1 cellular context compared by ENCODE assay signal in the genomic region with DNA sequence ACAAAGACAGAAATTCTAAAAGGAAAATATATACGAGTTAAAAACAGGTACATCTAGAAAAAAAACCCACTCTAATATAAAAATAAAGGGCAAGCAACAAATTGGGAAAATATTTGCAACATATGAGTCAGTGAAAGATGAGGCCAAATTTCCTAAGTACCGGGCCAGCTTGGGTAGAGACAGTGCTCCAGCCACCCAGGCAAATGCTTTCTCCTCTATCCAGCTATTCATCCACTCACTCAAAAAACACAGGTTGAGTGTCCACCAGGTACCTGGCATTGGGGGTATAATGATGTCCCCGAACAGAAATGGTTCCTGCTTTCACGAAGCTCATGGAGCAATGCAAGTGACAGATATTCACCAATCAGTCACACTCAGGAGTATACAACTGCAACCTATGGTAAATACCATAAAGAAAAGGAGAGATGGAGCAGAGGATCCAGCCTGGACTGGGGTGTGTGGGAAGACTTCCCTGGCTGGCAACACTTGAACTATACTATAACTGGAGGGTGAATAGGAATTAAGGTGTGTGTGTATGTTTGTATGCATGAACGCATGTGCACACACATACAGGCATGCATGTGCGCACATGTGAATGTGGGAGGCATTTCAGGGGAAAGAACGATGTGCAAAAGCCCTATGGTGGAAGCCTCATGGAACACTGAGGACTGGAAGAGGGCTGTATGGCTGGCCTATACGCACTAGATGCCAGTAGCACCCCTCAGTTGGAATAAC.
TF ChIP-seq lines count a peak whose summit lies in the region.

No MANE protein-coding gene starts in this region.

TF ChIP-seq in SK-N-SH, 30 proteins besides CTCF, POLR2A, EP300 and RAD21 (continued from another document):
- TF ChIP-seq, protein P1, sequence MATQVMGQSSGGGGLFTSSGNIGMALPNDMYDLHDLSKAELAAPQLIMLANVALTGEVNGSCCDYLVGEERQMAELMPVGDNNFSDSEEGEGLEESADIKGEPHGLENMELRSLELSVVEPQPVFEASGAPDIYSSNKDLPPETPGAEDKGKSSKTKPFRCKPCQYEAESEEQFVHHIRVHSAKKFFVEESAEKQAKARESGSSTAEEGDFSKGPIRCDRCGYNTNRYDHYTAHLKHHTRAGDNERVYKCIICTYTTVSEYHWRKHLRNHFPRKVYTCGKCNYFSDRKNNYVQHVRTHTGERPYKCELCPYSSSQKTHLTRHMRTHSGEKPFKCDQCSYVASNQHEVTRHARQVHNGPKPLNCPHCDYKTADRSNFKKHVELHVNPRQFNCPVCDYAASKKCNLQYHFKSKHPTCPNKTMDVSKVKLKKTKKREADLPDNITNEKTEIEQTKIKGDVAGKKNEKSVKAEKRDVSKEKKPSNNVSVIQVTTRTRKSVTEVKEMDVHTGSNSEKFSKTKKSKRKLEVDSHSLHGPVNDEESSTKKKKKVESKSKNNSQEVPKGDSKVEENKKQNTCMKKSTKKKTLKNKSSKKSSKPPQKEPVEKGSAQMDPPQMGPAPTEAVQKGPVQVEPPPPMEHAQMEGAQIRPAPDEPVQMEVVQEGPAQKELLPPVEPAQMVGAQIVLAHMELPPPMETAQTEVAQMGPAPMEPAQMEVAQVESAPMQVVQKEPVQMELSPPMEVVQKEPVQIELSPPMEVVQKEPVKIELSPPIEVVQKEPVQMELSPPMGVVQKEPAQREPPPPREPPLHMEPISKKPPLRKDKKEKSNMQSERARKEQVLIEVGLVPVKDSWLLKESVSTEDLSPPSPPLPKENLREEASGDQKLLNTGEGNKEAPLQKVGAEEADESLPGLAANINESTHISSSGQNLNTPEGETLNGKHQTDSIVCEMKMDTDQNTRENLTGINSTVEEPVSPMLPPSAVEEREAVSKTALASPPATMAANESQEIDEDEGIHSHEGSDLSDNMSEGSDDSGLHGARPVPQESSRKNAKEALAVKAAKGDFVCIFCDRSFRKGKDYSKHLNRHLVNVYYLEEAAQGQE (IDR thresholded peaks at IDR 0.05; ENCODE audit: low read depth, low read length) = no peak
- no peak for TF ChIP-seq FOXJ3 (CRISPR knock-in tag; IDR thresholded peaks at IDR 0.05)
- no peak for TF ChIP-seq SMC3 (IDR thresholded peaks at IDR 0.05; ENCODE audit: low read depth, low read length)
- TF ChIP-seq, protein P2, sequence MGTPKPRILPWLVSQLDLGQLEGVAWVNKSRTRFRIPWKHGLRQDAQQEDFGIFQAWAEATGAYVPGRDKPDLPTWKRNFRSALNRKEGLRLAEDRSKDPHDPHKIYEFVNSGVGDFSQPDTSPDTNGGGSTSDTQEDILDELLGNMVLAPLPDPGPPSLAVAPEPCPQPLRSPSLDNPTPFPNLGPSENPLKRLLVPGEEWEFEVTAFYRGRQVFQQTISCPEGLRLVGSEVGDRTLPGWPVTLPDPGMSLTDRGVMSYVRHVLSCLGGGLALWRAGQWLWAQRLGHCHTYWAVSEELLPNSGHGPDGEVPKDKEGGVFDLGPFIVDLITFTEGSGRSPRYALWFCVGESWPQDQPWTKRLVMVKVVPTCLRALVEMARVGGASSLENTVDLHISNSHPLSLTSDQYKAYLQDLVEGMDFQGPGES (IDR thresholded peaks at IDR 0.05; ENCODE audit: low read depth, low read length) = no peak
- TF ChIP-seq, protein P3, sequence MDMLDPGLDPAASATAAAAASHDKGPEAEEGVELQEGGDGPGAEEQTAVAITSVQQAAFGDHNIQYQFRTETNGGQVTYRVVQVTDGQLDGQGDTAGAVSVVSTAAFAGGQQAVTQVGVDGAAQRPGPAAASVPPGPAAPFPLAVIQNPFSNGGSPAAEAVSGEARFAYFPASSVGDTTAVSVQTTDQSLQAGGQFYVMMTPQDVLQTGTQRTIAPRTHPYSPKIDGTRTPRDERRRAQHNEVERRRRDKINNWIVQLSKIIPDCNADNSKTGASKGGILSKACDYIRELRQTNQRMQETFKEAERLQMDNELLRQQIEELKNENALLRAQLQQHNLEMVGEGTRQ (IDR thresholded peaks at IDR 0.05; ENCODE audit: borderline replicate concordance, low read depth, low read length) = no peak
- TF ChIP-seq, protein P4, sequence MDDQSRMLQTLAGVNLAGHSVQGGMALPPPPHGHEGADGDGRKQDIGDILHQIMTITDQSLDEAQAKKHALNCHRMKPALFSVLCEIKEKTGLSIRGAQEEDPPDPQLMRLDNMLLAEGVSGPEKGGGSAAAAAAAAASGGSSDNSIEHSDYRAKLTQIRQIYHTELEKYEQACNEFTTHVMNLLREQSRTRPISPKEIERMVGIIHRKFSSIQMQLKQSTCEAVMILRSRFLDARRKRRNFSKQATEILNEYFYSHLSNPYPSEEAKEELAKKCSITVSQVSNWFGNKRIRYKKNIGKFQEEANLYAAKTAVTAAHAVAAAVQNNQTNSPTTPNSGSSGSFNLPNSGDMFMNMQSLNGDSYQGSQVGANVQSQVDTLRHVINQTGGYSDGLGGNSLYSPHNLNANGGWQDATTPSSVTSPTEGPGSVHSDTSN (IDR thresholded peaks at IDR 0.05) = no peak
- TF ChIP-seq RXRA (IDR thresholded peaks at IDR 0.05; ENCODE audit: borderline replicate concordance, low read depth) = no peak
- no peak for TF ChIP-seq FOXM1 (IDR thresholded peaks at IDR 0.05; ENCODE audit: low read depth)
- no peak for TF ChIP-seq GABPA (IDR thresholded peaks at IDR 0.05; ENCODE audit: low read depth)
- no peak for TF ChIP-seq CHD2 (IDR thresholded peaks at IDR 0.05; ENCODE audit: low read length, partially characterized antibody)
- TF ChIP-seq JUND (IDR thresholded peaks at IDR 0.05) = no peak
- no peak for TF ChIP-seq TCF12 (IDR thresholded peaks at IDR 0.05)
- no peak for TF ChIP-seq RFX5 (IDR thresholded peaks at IDR 0.05; ENCODE audit: low read length)
- TF ChIP-seq MEF2A (IDR thresholded peaks at IDR 0.05; ENCODE audit: borderline replicate concordance, low read depth) = no peak
